ENCODE assay signal across 1 cellular context in the genomic region with DNA sequence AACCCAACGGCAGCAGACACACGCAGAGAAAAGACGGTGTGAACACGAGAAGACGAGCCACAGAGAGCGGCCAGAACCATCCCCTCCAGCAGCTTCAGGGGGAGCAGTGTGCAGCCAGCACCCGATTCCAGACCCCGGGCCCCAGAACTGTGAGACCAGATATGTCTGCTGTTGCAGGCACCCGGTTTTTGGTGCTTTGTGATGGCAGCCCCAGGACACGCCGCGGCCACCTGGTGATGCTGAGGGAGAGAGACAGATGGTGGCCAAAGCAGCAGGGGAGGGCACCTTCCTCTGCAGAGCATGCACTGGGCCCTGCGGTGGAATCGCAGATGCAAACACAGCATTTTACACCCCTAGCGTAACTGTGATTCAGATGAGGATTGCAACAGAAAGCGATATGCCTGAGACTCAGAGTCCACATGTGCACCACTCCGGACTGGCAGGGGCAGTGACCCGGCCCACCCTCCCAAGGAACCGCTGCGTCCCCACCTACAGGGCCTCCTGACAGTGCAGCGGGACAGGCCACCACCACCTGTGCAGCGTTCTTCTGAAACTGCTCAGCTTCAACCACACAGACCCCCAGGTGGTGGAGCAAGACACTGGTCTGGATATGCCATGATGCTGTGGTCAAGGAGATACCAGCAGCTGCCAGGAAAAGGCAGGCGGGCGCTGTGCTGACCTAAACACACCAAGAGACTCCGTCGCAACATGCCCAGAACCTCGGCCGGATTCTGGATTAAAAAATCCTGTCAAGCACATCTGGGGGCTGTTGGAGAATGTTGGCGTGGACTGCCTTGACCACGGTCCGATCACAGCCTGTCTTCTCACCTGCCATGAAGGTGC.
TF ChIP-seq lines count a peak whose summit lies in the region.

No MANE protein-coding gene starts in this region.

TF ChIP-seq in SK-N-SH treated with all-trans-retinoic acid at 6 μM for 48 hours, 23 proteins besides CTCF, POLR2A, EP300 and RAD21:
- TF ChIP-seq, protein P1, sequence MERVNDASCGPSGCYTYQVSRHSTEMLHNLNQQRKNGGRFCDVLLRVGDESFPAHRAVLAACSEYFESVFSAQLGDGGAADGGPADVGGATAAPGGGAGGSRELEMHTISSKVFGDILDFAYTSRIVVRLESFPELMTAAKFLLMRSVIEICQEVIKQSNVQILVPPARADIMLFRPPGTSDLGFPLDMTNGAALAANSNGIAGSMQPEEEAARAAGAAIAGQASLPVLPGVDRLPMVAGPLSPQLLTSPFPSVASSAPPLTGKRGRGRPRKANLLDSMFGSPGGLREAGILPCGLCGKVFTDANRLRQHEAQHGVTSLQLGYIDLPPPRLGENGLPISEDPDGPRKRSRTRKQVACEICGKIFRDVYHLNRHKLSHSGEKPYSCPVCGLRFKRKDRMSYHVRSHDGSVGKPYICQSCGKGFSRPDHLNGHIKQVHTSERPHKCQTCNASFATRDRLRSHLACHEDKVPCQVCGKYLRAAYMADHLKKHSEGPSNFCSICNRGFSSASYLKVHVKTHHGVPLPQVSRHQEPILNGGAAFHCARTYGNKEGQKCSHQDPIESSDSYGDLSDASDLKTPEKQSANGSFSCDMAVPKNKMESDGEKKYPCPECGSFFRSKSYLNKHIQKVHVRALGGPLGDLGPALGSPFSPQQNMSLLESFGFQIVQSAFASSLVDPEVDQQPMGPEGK (CRISPR knock-in tag; IDR thresholded peaks at IDR 0.05; ENCODE audit: borderline replicate concordance), result no peak
- TF ChIP-seq ISL1 (CRISPR knock-in tag; IDR thresholded peaks at IDR 0.05) (no peak), CSRNP3 (CRISPR knock-in tag; IDR thresholded peaks at IDR 0.05) (no peak), ZNF8 (CRISPR knock-in tag; IDR thresholded peaks at IDR 0.05) (no peak)
- TF ChIP-seq, protein P2, sequence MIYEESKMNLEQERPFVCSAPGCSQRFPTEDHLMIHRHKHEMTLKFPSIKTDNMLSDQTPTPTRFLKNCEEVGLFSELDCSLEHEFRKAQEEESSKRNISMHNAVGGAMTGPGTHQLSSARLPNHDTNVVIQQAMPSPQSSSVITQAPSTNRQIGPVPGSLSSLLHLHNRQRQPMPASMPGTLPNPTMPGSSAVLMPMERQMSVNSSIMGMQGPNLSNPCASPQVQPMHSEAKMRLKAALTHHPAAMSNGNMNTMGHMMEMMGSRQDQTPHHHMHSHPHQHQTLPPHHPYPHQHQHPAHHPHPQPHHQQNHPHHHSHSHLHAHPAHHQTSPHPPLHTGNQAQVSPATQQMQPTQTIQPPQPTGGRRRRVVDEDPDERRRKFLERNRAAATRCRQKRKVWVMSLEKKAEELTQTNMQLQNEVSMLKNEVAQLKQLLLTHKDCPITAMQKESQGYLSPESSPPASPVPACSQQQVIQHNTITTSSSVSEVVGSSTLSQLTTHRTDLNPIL (CRISPR knock-in tag; IDR thresholded peaks at IDR 0.05; ENCODE audit: low read depth), result no peak
